Comparison of ENCODE assay signal across 14 cellular contexts in the genomic region with DNA sequence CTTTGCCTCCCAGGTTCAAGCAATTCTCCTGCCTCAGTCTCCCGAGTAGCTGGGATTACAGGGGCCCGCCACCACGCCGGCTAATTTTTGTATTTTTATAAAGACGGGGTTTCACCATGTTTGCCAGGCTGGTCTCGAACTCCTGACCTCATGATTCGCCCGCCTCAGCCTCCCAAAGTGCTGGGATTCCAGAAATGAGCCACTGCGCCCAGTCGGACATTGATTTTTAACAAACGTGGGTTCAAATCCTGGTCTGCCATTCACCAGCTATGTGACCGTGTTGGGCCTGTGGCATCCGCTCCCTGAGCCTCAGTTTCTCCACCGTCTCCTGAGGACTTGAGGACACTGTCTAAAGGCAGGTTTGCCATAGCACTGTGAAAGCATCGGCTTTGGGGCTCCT. TPM values are rescaled to one million over a fixed set of nuclear protein-coding genes. Genes with fewer than 3 reads are reported as not detected.
DNase-seq lines count a peak whose midpoint lies in the region; ATAC-seq and TF ChIP-seq lines count a peak whose summit lies in the region.
"Had no signal": no experiment of that assay in that cellular context is flagged by ENCODE, and none has a peak within 500 bp of the region (broad histone marks: within the 10 kb centered on the region; RNA-seq: fewer than 3 reads in every experiment).

No MANE protein-coding gene starts in this region.

- peaks cover 13 to 75% (median 38%) of the 10 kb centered on the region in 7 donors for H3K4me1 Mint-ChIP-seq in naive thymus-derived CD4-positive, alpha-beta T cell

- intact Hi-C loops in naive thymus-derived CD4-positive, alpha-beta T cell (cut with micrococcal nuclease) = loop anchor here in 1 of 2 donors (1.0 kb wide), 1 partner anchor 14 kb away; no protein-coding TSS in a partner anchor

- peak overlapping the region; percentile 82 to 99 (median 93) for H3K4me2 ChIP-seq in BLaER1 treated with 17β-estradiol and CSF1 and Interleukin-3, amounts not matched to agents 10 nM and 100 nM
- H3K4me2 ChIP-seq in DOHH2 (ENCODE audit: low read length) = peak overlapping the region; percentile 88

- H3K4me3 Mint-ChIP-seq in naive thymus-derived CD4-positive, alpha-beta T cell = peak overlapping the region in 4 of 10 donors; percentile 56 to 78 (median 65)
- H3K4me3 Mint-ChIP-seq: H9 had no signal

- no peaks in the 10 kb centered on the region for H3K79me2 ChIP-seq in DOHH2 (ENCODE audit: control insufficient read depth, low read length)

- no peaks in the 10 kb centered on the region for H3K36me3 ChIP-seq in BLaER1 treated with 17β-estradiol and CSF1 and Interleukin-3, amounts not matched to agents 10 nM and 100 nM
- no peaks in the 10 kb centered on the region for H3K36me3 ChIP-seq in DOHH2 (ENCODE audit: control insufficient read depth, low read length)
- no peaks in the 10 kb centered on the region for H3K36me3 ChIP-seq in naive thymus-derived CD4-positive, alpha-beta T cell (ENCODE audit: control insufficient read depth in 2 of 3, insufficient read depth in 3 of 3, low read length in 3 of 3)
- H3K36me3 ChIP-seq: right lobe of liver had no signal

- peaks cover 89 to 100% (median 98%) of the 10 kb centered on the region in 10 experiments for H3K4me1 ChIP-seq in BLaER1 treated with 17β-estradiol and CSF1 and Interleukin-3, amounts not matched to agents 10 nM and 100 nM
- H3K4me1 ChIP-seq in DOHH2 (ENCODE audit: control insufficient read depth, low read length) = peaks cover 82% of the 10 kb centered on the region
- peaks cover 16 to 58% of the 10 kb centered on the region in 2 donors for H3K4me1 ChIP-seq in naive thymus-derived CD4-positive, alpha-beta T cell (ENCODE audit: control insufficient read depth in 2 of 2, insufficient read depth in 2 of 2, low read length in 2 of 2)

- peaks cover 0 to 4% (median 0%) of the 10 kb centered on the region in 11 experiments; a peak in 1 of 22 replicates for H4K20me1 ChIP-seq in BLaER1 treated with 17β-estradiol and CSF1 and Interleukin-3, amounts not matched to agents 10 nM and 100 nM
- H4K20me1 ChIP-seq in DOHH2 (ENCODE audit: control insufficient read depth, insufficient read depth, low read depth, low read length) = no peaks in the 10 kb centered on the region

- DNase-seq in activated CD8-positive, alpha-beta memory T cell treated with anti-CD3 and anti-CD28 coated beads, Interleukin-2, amount 50 U/mL, for 48 hours = peak; percentile 51
- no peak for DNase-seq in naive thymus-derived CD4-positive, alpha-beta T cell
- DNase-seq in NCI-H1092 treated with DMSO at 0.1 percent for 48 hours (lab: John Stamatoyannopoulos, UW) (no peak), foreskin fibroblast (no peak), SW 1271 (lab: John Stamatoyannopoulos, UW) (no peak)
- DNase-seq: DMS79 treated with DMSO at 0.1 percent for 48 hours, H9, NCI-H1105, NCI-H2171 treated with DMSO at 0.1 percent for 48 hours, SHP77 treated with DMSO at 0.1 percent for 48 hours had no signal

- no peaks in the 10 kb centered on the region for H3K36me3 Mint-ChIP-seq in naive thymus-derived CD4-positive, alpha-beta T cell

- peak overlapping the region; percentile 27 to 100 (median 97); a peak in 21 of 22 replicates for H3K27ac ChIP-seq in BLaER1 treated with 17β-estradiol and CSF1 and Interleukin-3, amounts not matched to agents 10 nM and 100 nM
- peak overlapping the region; percentile 92 for H3K27ac ChIP-seq in DOHH2 (ENCODE audit: low read depth, low read length)
- no peak overlapping the region for H3K27ac ChIP-seq in naive thymus-derived CD4-positive, alpha-beta T cell (ENCODE audit: low read depth, low read length)

- H3K27ac Mint-ChIP-seq in naive thymus-derived CD4-positive, alpha-beta T cell = peak overlapping the region in 2 of 9 donors; percentile 1 to 75

- CTCF ChIA-PET in naive thymus-derived CD4-positive, alpha-beta T cell (lab: Charles Lee) = no interaction called here

- no peaks in the 10 kb centered on the region for H3K27me3 ChIP-seq in BLaER1 treated with 17β-estradiol and CSF1 and Interleukin-3, amounts not matched to agents 10 nM and 100 nM
- no peaks in the 10 kb centered on the region for H3K27me3 ChIP-seq in DOHH2 (ENCODE audit: control insufficient read depth, low read length)
- H3K27me3 ChIP-seq in naive thymus-derived CD4-positive, alpha-beta T cell (ENCODE audit: control insufficient read depth in 2 of 2, insufficient read depth in 2 of 2, low read length in 2 of 2) = no peaks in the 10 kb centered on the region
- H3K27me3 ChIP-seq: right lobe of liver had no signal

- no peaks in the 10 kb centered on the region for H3K9me3 ChIP-seq in BLaER1 treated with 17β-estradiol and CSF1 and Interleukin-3, amounts not matched to agents 10 nM and 100 nM (replicated peaks in 1 of 11)
- no peaks in the 10 kb centered on the region for H3K9me3 ChIP-seq in DOHH2 (ENCODE audit: control insufficient read depth, insufficient read depth, low read length)
- H3K9me3 ChIP-seq in naive thymus-derived CD4-positive, alpha-beta T cell (ENCODE audit: control insufficient read depth in 2 of 3, low read length in 3 of 3) = no peaks in the 10 kb centered on the region
- H3K9me3 ChIP-seq: right lobe of liver had no signal

- H3K27me3 Mint-ChIP-seq in naive thymus-derived CD4-positive, alpha-beta T cell = peaks cover 0 to 3% (median 0%) of the 10 kb centered on the region in 5 donors

- no peak for TF ChIP-seq CTCF in DOHH2 (IDR thresholded peaks at IDR 0.05; ENCODE audit: low read depth, low read length, poor library complexity, severe bottlenecking)
- no peak for TF ChIP-seq CTCF in foreskin fibroblast (IDR thresholded peaks at IDR 0.05; ENCODE audit: low read depth, low read length)

- H3K9me3 Mint-ChIP-seq in naive thymus-derived CD4-positive, alpha-beta T cell = no peaks in the 10 kb centered on the region
- H3K9me3 Mint-ChIP-seq: H9 had no signal

- H3K9me2 ChIP-seq in DOHH2 (replicated peaks; ENCODE audit: control insufficient read depth, low read length) = no peaks in the 10 kb centered on the region

- peak overlapping the region; percentile 55 to 95 (median 87); a peak in 20 of 22 replicates for H3K9ac ChIP-seq in BLaER1 treated with 17β-estradiol and CSF1 and Interleukin-3, amounts not matched to agents 10 nM and 100 nM

- peaks cover 33% of the 10 kb centered on the region for H3F3A ChIP-seq in DOHH2 (ENCODE audit: control insufficient read depth, insufficient read depth)

- ATAC-seq in naive thymus-derived CD4-positive, alpha-beta T cell = no peak
- no peak for ATAC-seq in GM19452 (IDR thresholded peaks at IDR 0.05; ENCODE audit: unreplicated experiment)

- H3K4me3 ChIP-seq in BLaER1 treated with 17β-estradiol and CSF1 and Interleukin-3, amounts not matched to agents 10 nM and 100 nM = peak overlapping the region in 6 of 10 experiments; percentile 40 to 53 (median 46); a peak in 10 of 20 replicates
- H3K4me3 ChIP-seq in DOHH2 (ENCODE audit: low read length) (peak overlapping the region; percentile 62), foreskin fibroblast (ENCODE audit: low read depth in 1 of 2, low read length in 2 of 2) (no peak overlapping the region)
- peak overlapping the region; percentile 1 for H3K4me3 ChIP-seq in naive thymus-derived CD4-positive, alpha-beta T cell (ENCODE audit: low read length)
- H3K4me3 ChIP-seq: right lobe of liver had no signal

- POLR2A ChIA-PET in naive thymus-derived CD4-positive, alpha-beta T cell (lab: Charles Lee) = no interaction called here

RNA-seq across cellular contexts. Expression of gene NEK6, which starts 41.8 kb away (rescaled TPM):
- total RNA-seq in naive thymus-derived CD4-positive, alpha-beta T cell = 10 to 100 TPM in 1 of 5 experiments, 1 to 10 TPM in 4; 1.9 to 32.8 (median 2.8) TPM
- under 1 TPM; 0.43 to 0.54 TPM for polyA plus RNA-seq in naive thymus-derived CD4-positive, alpha-beta T cell

Comparison
In these comparisons a context has a peak if more than half of its experiments do, and no peak if none do; other contexts are left out.
1. H3K4me3 ChIP-seq: peak in BLaER1 treated with 17β-estradiol and CSF1 and Interleukin-3, amounts not matched to agents 10 nM and 100 nM (6 of 10), DOHH2 (single experiment) and naive thymus-derived CD4-positive, alpha-beta T cell (single experiment); none in foreskin fibroblast (0 of 2).